Comparison of ENCODE assay signal across 14 cellular contexts in genomic region chr18:59690216-59691045, GRCh38. TPM values are rescaled to one million over a fixed set of nuclear protein-coding genes. Genes with fewer than 3 reads are reported as not detected.
A peak's percentile ranks its signal among the peaks of the same experiment; 100 is the strongest.
DNase-seq lines count a peak whose midpoint lies in the region; ATAC-seq and TF ChIP-seq lines count a peak whose summit lies in the region.
"Had no signal": no experiment of that assay in that cellular context is flagged by ENCODE, and none has a peak within 500 bp of the region (broad histone marks: within the 10 kb centered on the region; RNA-seq: fewer than 3 reads in every experiment).

No MANE protein-coding gene starts in this region.

- H3K4me1 ChIP-seq in mucosa of descending colon (ENCODE audit: low read depth) = no peaks in the 10 kb centered on the region

- DNase-seq in COR-L47 (lab: John Stamatoyannopoulos, UW) (peak; percentile 54), NCI-H1436 treated with DMSO at 0.1 percent for 48 hours (lab: John Stamatoyannopoulos, UW) (peak; percentile 16), WERI-Rb-1 (peak; percentile 61), mucosa of descending colon (no peak), retina (no peak), 8988T (no peak)
- no peak for DNase-seq in activated CD8-positive, alpha-beta memory T cell treated with anti-CD3 and anti-CD28 coated beads for 24 hours
- DNase-seq in central memory CD4-positive, alpha-beta T cell = no peak
- DNase-seq: activated CD4-positive, alpha-beta T cell treated with anti-CD3 and anti-CD28 coated beads for 48 hours; adrenal gland; cortex of kidney; T-helper 17 cell; upper lobe of right lung had no signal

- no peak overlapping the region for H3K27ac ChIP-seq in WERI-Rb-1
- H3K27ac ChIP-seq: adrenal gland, upper lobe of right lung had no signal

- ATAC-seq in mucosa of descending colon = peak; percentile 13
- ATAC-seq: GM12878, T-helper 17 cell, upper lobe of right lung had no signal

- no peak overlapping the region for H3K4me3 ChIP-seq in WERI-Rb-1 (ENCODE audit: low read depth, low read length)
- H3K4me3 ChIP-seq in mucosa of descending colon = no peak overlapping the region
- H3K4me3 ChIP-seq: adrenal gland, GM12878, upper lobe of right lung had no signal

- intact Hi-C loops in mucosa of descending colon (cut with DNase I, micrococcal nuclease) = loop anchor here in 1 of 2 donors (10.0 kb wide), 1 partner anchor 66 kb away; no protein-coding TSS in a partner anchor

- TF ChIP-seq CTCF in WERI-Rb-1 (IDR thresholded peaks at IDR 0.05; ENCODE audit: low read depth, low read length) = no peak
- TF ChIP-seq CTCF in mucosa of descending colon (IDR thresholded peaks at IDR 0.05) = no peak

- H3K36me3 ChIP-seq in WERI-Rb-1 (no peaks in the 10 kb centered on the region), mucosa of descending colon (ENCODE audit: low read depth) (no peaks in the 10 kb centered on the region)
- H3K36me3 ChIP-seq: adrenal gland, upper lobe of right lung had no signal

- H3K27me3 ChIP-seq in WERI-Rb-1 (ENCODE audit: insufficient read depth, low read depth, severe bottlenecking) = no peaks in the 10 kb centered on the region
- H3K27me3 ChIP-seq: adrenal gland had no signal

- H3K9me3 ChIP-seq in WERI-Rb-1 (ENCODE audit: severe bottlenecking) (no peaks in the 10 kb centered on the region), mucosa of descending colon (no peaks in the 10 kb centered on the region)
- H3K9me3 ChIP-seq: adrenal gland, upper lobe of right lung had no signal

RNA-seq across cellular contexts. Expression of gene CCBE1, which starts 6.8 kb away (rescaled TPM):
- 10 to 100 TPM in 1 of 3 donors, 1 to 10 TPM in 2; 1.6 to 54.7 (median 2.2) TPM for total RNA-seq in mucosa of descending colon
- total RNA-seq: T-helper 17 cell had no signal

Comparison
In these comparisons a context has a peak if more than half of its experiments do, and no peak if none do; other contexts are left out.
1. DNase-seq: peak in COR-L47 (single experiment), NCI-H1436 treated with DMSO at 0.1 percent for 48 hours (single experiment) and WERI-Rb-1 (single experiment); none in mucosa of descending colon (0 of 3), activated CD8-positive, alpha-beta memory T cell treated with anti-CD3 and anti-CD28 coated beads for 24 hours (single experiment), central memory CD4-positive, alpha-beta T cell (single experiment), retina (single experiment) and 8988T (single experiment).